Comparison of ENCODE assay signal across 12 cellular contexts in the genomic region with DNA sequence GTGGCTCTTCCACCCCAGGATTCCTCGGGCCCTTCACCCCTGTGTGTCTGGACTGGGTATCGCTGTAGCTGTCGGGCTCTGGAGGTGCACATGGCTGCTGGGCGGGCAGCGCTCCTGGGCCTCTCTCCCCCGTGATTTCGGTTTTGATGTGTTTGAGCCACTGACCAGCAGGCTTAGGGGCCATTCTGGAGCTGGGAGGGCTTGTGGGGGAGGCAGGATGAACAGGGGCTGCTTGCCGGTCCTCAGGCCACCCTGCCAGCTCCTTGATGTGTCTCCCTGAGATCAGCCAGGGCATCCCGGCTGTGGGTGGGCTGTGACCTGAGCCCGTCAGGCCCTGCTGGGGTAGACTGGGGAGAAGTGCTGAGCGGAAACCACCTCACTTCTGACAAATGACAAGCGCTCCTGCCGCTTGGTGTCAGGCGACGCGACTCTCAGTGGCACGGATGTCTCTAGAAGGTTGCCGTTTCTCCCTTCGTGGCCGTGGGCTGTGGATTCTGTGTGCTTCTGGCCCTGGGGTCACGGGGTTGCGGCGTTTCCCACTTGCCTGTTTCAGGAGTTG.
"Had no signal": no experiment of that assay in that cellular context is flagged by ENCODE, and none has a peak within 500 bp of the region (broad histone marks: within the 10 kb centered on the region; RNA-seq: fewer than 3 reads in every experiment).

No MANE protein-coding gene starts in this region.

- H3K36me3 Mint-ChIP-seq: natural killer cell had no signal

- H3K27ac Mint-ChIP-seq: activated CD8-positive, alpha-beta memory T cell treated with anti-CD3 and anti-CD28 coated beads, Interleukin-2, amount 10 ng/mL, durations not matched to agents 7 days and 5 days had no signal

- FAIRE-seq: astrocyte, bronchial epithelial cell had no signal

- DNase-seq: activated CD4-positive, CD25-positive, alpha-beta regulatory T cell; activated CD8-positive, alpha-beta memory T cell treated with anti-CD3 and anti-CD28 coated beads, Interleukin-2, amount 10 ng/mL, durations not matched to agents 7 days and 5 days; activated effector memory CD4-positive, alpha-beta T cell treated with anti-CD3 and anti-CD28 coated beads, Interleukin-2, amount 50 U/mL, for 16 hours; activated T-cell treated with anti-CD3 and anti-CD28 coated beads, Interleukin-2, amount 50 U/mL, for 1 hour; dermis blood vessel endothelial cell; left cardiac atrium; natural killer cell; ovary; upper lobe of right lung had no signal

- H3K9me3 Mint-ChIP-seq: natural killer cell had no signal

- H3K27me3 Mint-ChIP-seq: activated CD8-positive, alpha-beta memory T cell treated with anti-CD3 and anti-CD28 coated beads, Interleukin-2, amount 10 ng/mL, durations not matched to agents 7 days and 5 days had no signal

- H3K4me3 Mint-ChIP-seq: activated CD8-positive, alpha-beta memory T cell treated with anti-CD3 and anti-CD28 coated beads, Interleukin-2, amount 10 ng/mL, durations not matched to agents 7 days and 5 days; natural killer cell had no signal

- ATAC-seq: activated CD8-positive, alpha-beta memory T cell treated with anti-CD3 and anti-CD28 coated beads, Interleukin-2, amount 10 ng/mL, durations not matched to agents 7 days and 5 days; gastroesophageal sphincter; natural killer cell had no signal
